14 cellular contexts compared by ENCODE assay signal in the genomic region with DNA sequence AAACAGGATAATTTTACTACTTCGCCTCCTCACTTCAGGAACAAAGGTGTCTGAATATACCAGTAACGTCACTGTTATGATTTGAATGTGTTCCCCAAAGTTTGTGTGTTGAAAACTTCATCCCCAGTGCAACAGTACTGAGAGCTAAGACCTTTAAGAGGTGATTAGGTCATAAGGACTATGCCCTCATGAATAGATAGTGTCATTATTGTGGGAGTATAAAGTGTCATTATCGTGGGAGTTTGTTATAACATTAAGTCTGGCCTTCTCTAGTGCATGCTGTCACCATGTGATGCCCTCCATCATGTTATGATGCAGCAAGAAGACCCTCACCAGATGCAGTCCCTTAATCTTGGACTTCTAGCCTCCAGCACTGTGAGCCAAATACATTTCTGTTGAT. TPM values are rescaled to one million over a fixed set of nuclear protein-coding genes. Genes with fewer than 3 reads are reported as not detected.
DNase-seq lines count a peak whose midpoint lies in the region; ATAC-seq and TF ChIP-seq lines count a peak whose summit lies in the region.
"Had no signal": no experiment of that assay in that cellular context is flagged by ENCODE, and none has a peak within 500 bp of the region (broad histone marks: within the 10 kb centered on the region; RNA-seq: fewer than 3 reads in every experiment).

No MANE protein-coding gene starts in this region.

- no peak for TF ChIP-seq CTCF in OCI-LY3 (IDR thresholded peaks at IDR 0.05; ENCODE audit: low read depth, low read length)
- TF ChIP-seq CTCF in heart right ventricle (IDR thresholded peaks at IDR 0.05): no peak
- TF ChIP-seq CTCF in lower leg skin (IDR thresholded peaks at IDR 0.05): no peak

- peaks cover 0 to 14% (median 0%) of the 10 kb centered on the region in 11 experiments; a peak in 4 of 22 replicates for H3K27me3 ChIP-seq in BLaER1 treated with 17β-estradiol and CSF1 and Interleukin-3, amounts not matched to agents 10 nM and 100 nM
- H3K27me3 ChIP-seq in OCI-LY3 (ENCODE audit: low read depth, low read length) (no peaks in the 10 kb centered on the region), rectal smooth muscle tissue (ENCODE audit: control insufficient read depth, insufficient read depth, low read length) (no peaks in the 10 kb centered on the region), heart right ventricle (peaks cover 0 to 5% (median 0%) of the 10 kb centered on the region in 7 donors)
- H3K27me3 ChIP-seq: SJSA1 had no signal

- H3K79me2 ChIP-seq in OCI-LY3 (ENCODE audit: low read length): no peaks in the 10 kb centered on the region

- DNase-seq in left lobe of liver (ENCODE audit: low spot score) (no peak), heart right ventricle (no peak), lower leg skin (ENCODE audit: low spot score in 2 of 2) (no peak), posterior cingulate gyrus (no peak)
- DNase-seq: Caco-2; CD4-positive, CD25-positive, alpha-beta regulatory T cell; Karpas-422; NCI-H187 treated with DMSO at 0.1 percent for 48 hours; PC-9 had no signal

- no peak overlapping the region; the same call in 1 of the 2 replicates for H2AFZ ChIP-seq in OCI-LY3 (ENCODE audit: low read depth, low read length)
- H2AFZ ChIP-seq: PC-9 had no signal

- peaks cover 13 to 31% (median 22%) of the 10 kb centered on the region in 10 experiments for H3K4me1 ChIP-seq in BLaER1 treated with 17β-estradiol and CSF1 and Interleukin-3, amounts not matched to agents 10 nM and 100 nM
- H3K4me1 ChIP-seq in OCI-LY3 (ENCODE audit: low read length) (peaks cover 47% of the 10 kb centered on the region), rectal smooth muscle tissue (ENCODE audit: control insufficient read depth, insufficient read depth, low read length) (peaks cover 31% of the 10 kb centered on the region), heart right ventricle (peaks cover 21 to 49% (median 41%) of the 10 kb centered on the region in 9 donors)

- no peak overlapping the region for H3K9ac ChIP-seq in BLaER1 treated with 17β-estradiol and CSF1 and Interleukin-3, amounts not matched to agents 10 nM and 100 nM
- H3K9ac ChIP-seq in OCI-LY3 (ENCODE audit: low read length): peak overlapping the region; percentile 1; the same call in 1 of the 2 replicates
- H3K9ac ChIP-seq in rectal smooth muscle tissue (ENCODE audit: low read length): no peak overlapping the region

- no peaks in the 10 kb centered on the region for H3K9me3 ChIP-seq in BLaER1 treated with 17β-estradiol and CSF1 and Interleukin-3, amounts not matched to agents 10 nM and 100 nM (replicated peaks in 1 of 11)
- H3K9me3 ChIP-seq in OCI-LY3 (ENCODE audit: insufficient read depth, low read length) (no peaks in the 10 kb centered on the region), heart right ventricle (no peaks in the 10 kb centered on the region)
- H3K9me3 ChIP-seq: Caco-2, SJSA1 had no signal

- WGBS in heart right ventricle, 2 donors: 87% methylated on average over 3 of the region's 3 CpGs
- WGBS in lower leg skin, 2 donors: 88 to 89% methylated on average over 3 of the region's 3 CpGs

- peak; percentile 24 for ATAC-seq in left lobe of liver
- ATAC-seq in heart right ventricle: no peak
- ATAC-seq in GM21381 (IDR thresholded peaks at IDR 0.05; ENCODE audit: unreplicated experiment): no peak

- no peaks in the 10 kb centered on the region for H3K36me3 ChIP-seq in BLaER1 treated with 17β-estradiol and CSF1 and Interleukin-3, amounts not matched to agents 10 nM and 100 nM
- H3K36me3 ChIP-seq in OCI-LY3 (replicated peaks; ENCODE audit: low read depth, low read length) (no peaks in the 10 kb centered on the region), rectal smooth muscle tissue (ENCODE audit: control insufficient read depth, insufficient read depth, low read length) (no peaks in the 10 kb centered on the region), heart right ventricle (no peaks in the 10 kb centered on the region)
- H3K36me3 ChIP-seq: SJSA1 had no signal

- intact Hi-C loops in heart right ventricle (cut with DNase I): no loop called here
- intact Hi-C loops in lower leg skin (cut with DNase I; ENCODE audit: low total_unique reads): no loop called here
- intact Hi-C loops in posterior cingulate gyrus (cut with DNase I): no loop called here

- TF ChIP-seq POLR2A in lower leg skin (IDR thresholded peaks at IDR 0.05): no peak

- H4K20me1 ChIP-seq in BLaER1 treated with 17β-estradiol and CSF1 and Interleukin-3, amounts not matched to agents 10 nM and 100 nM: peaks cover 0 to 7% (median 0%) of the 10 kb centered on the region in 11 experiments; a peak in 3 of 22 replicates
- H4K20me1 ChIP-seq in OCI-LY3 (ENCODE audit: insufficient read depth, low read length): no peaks in the 10 kb centered on the region

- H3K27ac ChIP-seq in BLaER1 treated with 17β-estradiol and CSF1 and Interleukin-3, amounts not matched to agents 10 nM and 100 nM: no peak overlapping the region
- H3K27ac ChIP-seq in OCI-LY3 (ENCODE audit: low read length) (peak overlapping the region; percentile 8; the same call in 1 of the 2 replicates), rectal smooth muscle tissue (ENCODE audit: low read depth, low read length) (peak overlapping the region; percentile 66), heart right ventricle (no peak overlapping the region)
- H3K27ac ChIP-seq: SJSA1 had no signal

- H3K4me2 ChIP-seq in BLaER1 treated with 17β-estradiol and CSF1 and Interleukin-3, amounts not matched to agents 10 nM and 100 nM: peak overlapping the region; percentile 31 to 73 (median 59); a peak in 21 of 22 replicates
- H3K4me2 ChIP-seq in OCI-LY3 (ENCODE audit: low read length): peak overlapping the region; percentile 23; the same call in 1 of the 2 replicates
- H3K4me2 ChIP-seq: PC-9 had no signal

- H3K4me3 ChIP-seq in BLaER1 treated with 17β-estradiol and CSF1 and Interleukin-3, amounts not matched to agents 10 nM and 100 nM: no peak overlapping the region
- H3K4me3 ChIP-seq in OCI-LY3 (ENCODE audit: low read length): no peak overlapping the region
- no peak overlapping the region for H3K4me3 ChIP-seq in rectal smooth muscle tissue (ENCODE audit: low read length)
- no peak overlapping the region for H3K4me3 ChIP-seq in heart right ventricle
- no peak overlapping the region for H3K4me3 ChIP-seq in lower leg skin (ENCODE audit: low read depth, poor library complexity, severe bottlenecking)
- H3K4me3 ChIP-seq: PC-9, SJSA1 had no signal

RNA-seq across cellular contexts. Expression of a gene that starts 53.7 kb away (rescaled TPM):
- 7.0 TPM for total RNA-seq in left lobe of liver
- total RNA-seq in heart right ventricle: 10 to 100 TPM in 9 of 10 donors, 1 to 10 TPM in 1; 9.7 to 21.7 (median 13.6) TPM
- polyA plus RNA-seq in heart right ventricle: 1 to 10 TPM; 7.5 to 8.4 TPM
- total RNA-seq in lower leg skin: 100 to 1,000 TPM in 3 of 4 donors, 10 to 100 TPM in 1; 95.7 to 136 (median 124) TPM

Comparison
In these comparisons a context has a peak if more than half of its experiments do, and no peak if none do; other contexts are left out.
1. H3K27ac ChIP-seq: peak in OCI-LY3 (single experiment) and rectal smooth muscle tissue (single experiment); none in BLaER1 treated with 17β-estradiol and CSF1 and Interleukin-3, amounts not matched to agents 10 nM and 100 nM (0 of 11) and heart right ventricle (0 of 10).
2. RNA of a gene that starts 53.7 kb away (total RNA-seq): 95.7 to 136 TPM in lower leg skin; 9.7 to 21.7 TPM in heart right ventricle and 7.0 TPM in left lobe of liver (single experiment); every median in the first group is over 4 times any median in the second.